In the genomic region with DNA sequence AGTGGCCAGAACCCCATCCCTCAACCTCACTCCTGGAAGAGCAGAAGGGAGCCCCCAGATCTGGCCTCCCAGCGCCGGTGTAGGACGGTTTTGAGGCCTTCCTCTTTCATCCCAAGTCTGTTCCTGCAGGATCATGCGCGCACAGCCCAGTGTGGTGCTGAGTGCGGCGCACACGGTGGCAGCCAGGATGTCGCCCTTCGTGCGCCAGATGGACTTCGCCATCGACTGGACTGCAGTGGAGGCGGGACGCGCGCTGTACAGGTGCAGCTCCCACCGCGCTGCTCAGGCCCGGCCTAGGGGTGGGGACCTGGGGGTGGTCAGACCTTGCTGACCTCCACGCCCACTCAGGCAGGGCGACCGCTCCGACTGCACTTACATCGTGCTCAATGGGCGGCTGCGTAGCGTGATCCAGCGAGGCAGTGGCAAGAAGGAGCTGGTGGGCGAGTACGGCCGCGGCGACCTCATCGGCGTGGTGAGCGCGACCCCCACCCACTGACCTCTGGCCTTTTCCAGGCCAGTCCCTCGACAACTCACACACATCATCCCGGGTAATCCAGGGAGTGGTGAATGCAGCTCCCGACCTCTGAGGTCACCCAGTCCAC, we compare ENCODE assay signal across 19 cellular contexts. TPM values are rescaled to one million over a fixed set of nuclear protein-coding genes. Genes with fewer than 3 reads are reported as not detected.
A peak's percentile ranks its signal among the peaks of the same experiment; 100 is the strongest.
DNase-seq lines count a peak whose midpoint lies in the region; ATAC-seq and TF ChIP-seq lines count a peak whose summit lies in the region.
"Had no signal": no experiment of that assay in that cellular context is flagged by ENCODE, and none has a peak within 500 bp of the region (broad histone marks: within the 10 kb centered on the region; RNA-seq: fewer than 3 reads in every experiment).

No MANE protein-coding gene starts in this region.

- H3K14ac ChIP-seq in neuronal stem cell (ENCODE audit: low read length) = peak overlapping the region; percentile 71

- H3K27me3 ChIP-seq in iPS-15b (ENCODE audit: control insufficient read depth, insufficient read depth, low read length) = no peaks in the 10 kb centered on the region
- H3K27me3 ChIP-seq in neuronal stem cell (ENCODE audit: control insufficient read depth in 3 of 3, insufficient read depth in 3 of 3, low read depth in 1 of 3, low read length in 3 of 3) = no peaks in the 10 kb centered on the region
- H3K27me3 ChIP-seq in HAP-1 (ENCODE audit: low read depth) = no peaks in the 10 kb centered on the region
- H3K27me3 ChIP-seq: BLaER1, esophagus muscularis mucosa, suprapubic skin had no signal

- peaks cover 0 to 19% of the 10 kb centered on the region in 2 experiments; a peak in 2 of 3 replicates for H3K36me3 ChIP-seq in HEK293 (ENCODE audit: control insufficient read depth in 2 of 2, insufficient read depth in 1 of 2, low read length in 2 of 2)
- H3K36me3 ChIP-seq in iPS-15b (ENCODE audit: control insufficient read depth, insufficient read depth, low read length) = peaks cover 6% of the 10 kb centered on the region
- H3K36me3 ChIP-seq in neuronal stem cell (replicated peaks in 1 of 2; ENCODE audit: control insufficient read depth in 2 of 2, insufficient read depth in 2 of 2, low read length in 2 of 2) = peaks cover 6 to 10% of the 10 kb centered on the region in 2 donors
- no peaks in the 10 kb centered on the region for H3K36me3 ChIP-seq in HAP-1 (replicated peaks)

- no peak overlapping the region for H3K4me2 ChIP-seq in neuronal stem cell (ENCODE audit: insufficient read depth, low read length, poor library complexity, severe bottlenecking)
- H3K4me2 ChIP-seq: BLaER1 had no signal

- H2AFZ ChIP-seq in neuronal stem cell (ENCODE audit: low read length) = no peak overlapping the region

- no peak overlapping the region for H2BK120ac ChIP-seq in neuronal stem cell (ENCODE audit: low read depth, low read length)

- no peaks in the 10 kb centered on the region for H3K4me1 ChIP-seq in HEK293 (ENCODE audit: control insufficient read depth, insufficient read depth, low read length)
- no peaks in the 10 kb centered on the region for H3K4me1 ChIP-seq in iPS-15b (ENCODE audit: control insufficient read depth, insufficient read depth, low read length)
- H3K4me1 ChIP-seq in neuronal stem cell (ENCODE audit: control insufficient read depth in 2 of 2, insufficient read depth in 1 of 2, low read depth in 1 of 2, low read length in 2 of 2) = peaks cover 0 to 5% of the 10 kb centered on the region in 2 donors
- H3K4me1 ChIP-seq in HAP-1 = no peaks in the 10 kb centered on the region
- H3K4me1 ChIP-seq: suprapubic skin had no signal

- CTCF ChIA-PET in HEK293 (lab: Yijun Ruan, JAX) = interaction anchor here (0.5 kb wide), 1 partner anchor 170 kb away, joined by 4 read pairs; no protein-coding TSS in a partner anchor

- H3K27ac ChIP-seq in HEK293 (ENCODE audit: extremely low read depth, low read depth, low read length) (no peak overlapping the region), angular gyrus (ENCODE audit: low read depth, low read length) (peak overlapping the region; percentile 48), neuronal stem cell (replicated peaks; ENCODE audit: low read length) (no peak overlapping the region)
- H3K27ac ChIP-seq: BLaER1, suprapubic skin had no signal

- DNase-seq in neuronal stem cell (ENCODE audit: low spot score) (no peak), HAP-1 (ENCODE audit: low spot score in 2 of 2) (no peak), NCI-H146 (lab: John Stamatoyannopoulos, UW) (no peak)
- DNase-seq: DMS79; effector memory CD4-positive, alpha-beta T cell; hippocampal formation; MV-4-11; NCI-H1694 treated with DMSO at 0.1 percent for 48 hours; NCI-H2171 treated with DMSO at 0.1 percent for 48 hours; NCI-H526 treated with DMSO at 0.1 percent for 48 hours; stimulated activated naive B cell treated with anti-CD40 and anti-IgM and Interleukin-4, amounts not matched to agents 10 μg/mL and 1 μg/mL and 100 μg/mL, for 72 hours; T-helper 17 cell had no signal

- no peak overlapping the region for H3K18ac ChIP-seq in neuronal stem cell (ENCODE audit: low read length)

- peak overlapping the region; percentile 58 for H2BK12ac ChIP-seq in neuronal stem cell (ENCODE audit: low read length)

- no CpG with 5 or more reads among the region's 41 CpGs for WGBS in neuronal stem cell (ENCODE audit: extremely low coverage in 2 of 2, insufficient read length in 2 of 2, insufficient replicate concordance in 1 of 2), 2 donors

- H3K23ac ChIP-seq in neuronal stem cell (ENCODE audit: low read depth, low read length, poor library complexity) = peak overlapping the region; percentile 65

- H2BK15ac ChIP-seq in neuronal stem cell (ENCODE audit: low read length) = no peak overlapping the region

- no peak overlapping the region for H4K8ac ChIP-seq in neuronal stem cell (ENCODE audit: low read depth, low read length)

- in situ Hi-C loops in HAP-1 (cut with MboI; ENCODE audit: low sequenced_read_pairs) = no loop called here

- H3K4ac ChIP-seq in neuronal stem cell (ENCODE audit: low read length) = peak overlapping the region; percentile 53

- peak overlapping the region; percentile 90 for H2AK5ac ChIP-seq in neuronal stem cell (ENCODE audit: low read depth, low read length)

- ATAC-seq in HG02571 (IDR thresholded peaks at IDR 0.05; ENCODE audit: unreplicated experiment) = no peak

- H3K9ac ChIP-seq in iPS-15b (ENCODE audit: low read depth, low read length) (no peak overlapping the region), neuronal stem cell (ENCODE audit: low read depth, low read length, poor library complexity) (peak overlapping the region; percentile 44)
- H3K9ac ChIP-seq: BLaER1 had no signal

- H3K4me3 ChIP-seq in HEK293 (ENCODE audit: low read depth, low read length) = no peak overlapping the region
- peak overlapping the region; percentile 53 for H3K4me3 ChIP-seq in iPS-15b (ENCODE audit: low read depth, low read length)
- peak overlapping the region in 1 of 2 donors; percentile 38 for H3K4me3 ChIP-seq in neuronal stem cell (ENCODE audit: low read length in 2 of 2)
- H3K4me3 ChIP-seq in HAP-1 = no peak overlapping the region
- H3K4me3 ChIP-seq: BLaER1 had no signal

- H3K79me1 ChIP-seq in neuronal stem cell (ENCODE audit: low read depth, low read length) = peaks cover 2% of the 10 kb centered on the region

- H4K91ac ChIP-seq in neuronal stem cell (ENCODE audit: low read depth, low read length, poor library complexity) = no peak overlapping the region

- H2BK5ac ChIP-seq in neuronal stem cell (ENCODE audit: low read length) = peak overlapping the region; percentile 39

- POLR2A ChIA-PET in HEK293 (lab: Yijun Ruan, JAX) = no interaction called here

- no peaks in the 10 kb centered on the region for H3K9me3 ChIP-seq in HEK293 (ENCODE audit: control insufficient read depth, insufficient read depth, low read depth, low read length)
- no peaks in the 10 kb centered on the region for H3K9me3 ChIP-seq in iPS-15b (ENCODE audit: control insufficient read depth, insufficient read depth, low read length)
- peaks cover 0 to 1% of the 10 kb centered on the region in 2 donors for H3K9me3 ChIP-seq in neuronal stem cell (replicated peaks in 1 of 2; ENCODE audit: control insufficient read depth in 2 of 2, insufficient read depth in 1 of 2, low read depth in 1 of 2, low read length in 2 of 2)
- no peaks in the 10 kb centered on the region for H3K9me3 ChIP-seq in HAP-1
- H3K9me3 ChIP-seq: esophagus muscularis mucosa, suprapubic skin had no signal

- no peak for TF ChIP-seq CTCF in HEK293 (tag by site-specific recombination; IDR thresholded peaks at IDR 0.05)

TF ChIP-seq in HEK293, 187 proteins besides CTCF, POLR2A, EP300 and RAD21:
- TF ChIP-seq BCL11B (tag by site-specific recombination; IDR thresholded peaks at IDR 0.05; ENCODE audit: low read depth) (peak; percentile 90), ZNF785 (tag by site-specific recombination; IDR thresholded peaks at IDR 0.05) (no peak), BCL11A (tag by site-specific recombination; IDR thresholded peaks at IDR 0.05; ENCODE audit: low read depth) (0 out of 2 replicates have a peak, but pooled peaks have one; percentile 34), ZNF530 (tag by site-specific recombination; IDR thresholded peaks at IDR 0.05; ENCODE audit: low read depth) (no peak), ZNF350 (tag by site-specific recombination; IDR thresholded peaks at IDR 0.05) (no peak), ZNF239 (tag by site-specific recombination; IDR thresholded peaks at IDR 0.05) (no peak)

RNA-seq across cellular contexts. Expression of a gene that starts 14.8 kb away (rescaled TPM):
- 56.3 TPM for polyA plus RNA-seq in neuronal stem cell (2013, experiment 1 of 2)
- 57.3 TPM for polyA plus RNA-seq in neuronal stem cell (2013, experiment 2 of 2)

RNA-seq across cellular contexts. Expression of a gene that starts 27.8 kb away (rescaled TPM):
- 6.6 TPM for polyA plus RNA-seq in neuronal stem cell (2013, experiment 1 of 2)
- 7.4 TPM for polyA plus RNA-seq in neuronal stem cell (2013, experiment 2 of 2)

RNA-seq across cellular contexts. Expression of a gene that starts 34.4 kb away (rescaled TPM):
- polyA plus RNA-seq in neuronal stem cell (2013, experiment 1 of 2) = 109 TPM
- 102 TPM for polyA plus RNA-seq in neuronal stem cell (2013, experiment 2 of 2)

RNA-seq across cellular contexts. Expression of a gene that starts 45.4 kb away (rescaled TPM):
- 13.7 TPM for polyA plus RNA-seq in neuronal stem cell (2013, experiment 1 of 2)
- polyA plus RNA-seq in neuronal stem cell (2013, experiment 2 of 2) = 14.1 TPM
